Comparison of ENCODE assay signal across 1 cellular context in the genomic region with DNA sequence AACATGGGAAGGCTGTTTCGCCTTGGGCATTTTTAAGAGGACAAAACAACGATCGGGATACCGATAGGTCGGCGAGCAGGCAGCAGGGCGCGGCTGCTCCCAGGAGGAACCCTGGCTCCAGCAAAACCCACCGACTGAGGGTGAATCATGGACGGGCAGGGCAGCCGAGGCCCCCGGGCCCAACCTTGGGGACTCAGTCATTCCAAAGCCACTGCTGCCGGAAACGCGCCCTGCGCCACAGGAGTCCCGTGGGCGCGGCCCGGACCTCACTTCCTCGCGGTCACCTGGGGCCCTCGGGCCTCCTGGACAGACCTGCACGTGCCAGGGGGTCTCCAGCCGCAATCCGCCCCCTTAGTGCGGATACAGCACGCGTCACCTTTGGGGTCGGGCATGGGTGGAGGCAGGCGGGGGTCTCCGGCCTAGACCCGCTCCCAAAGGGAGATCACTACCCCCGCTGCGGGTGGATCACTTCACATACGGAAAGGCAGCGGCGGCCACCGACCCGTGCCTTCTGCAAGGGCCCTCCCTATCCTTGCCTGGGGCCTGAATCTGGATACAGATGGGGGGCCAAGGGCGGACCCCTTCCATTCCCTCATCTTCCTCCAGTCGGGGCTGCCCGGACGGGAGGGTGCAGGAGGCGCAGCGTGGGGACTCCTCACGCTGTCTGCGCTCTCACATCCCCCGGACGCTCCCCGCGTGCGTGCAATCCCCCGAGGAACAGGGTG.
TF ChIP-seq lines count a peak whose summit lies in the region.

No MANE protein-coding gene starts in this region.

TF ChIP-seq in HepG2, 621 proteins besides CTCF, POLR2A, EP300 and RAD21 (continued from another document):
- TF ChIP-seq, protein P1, sequence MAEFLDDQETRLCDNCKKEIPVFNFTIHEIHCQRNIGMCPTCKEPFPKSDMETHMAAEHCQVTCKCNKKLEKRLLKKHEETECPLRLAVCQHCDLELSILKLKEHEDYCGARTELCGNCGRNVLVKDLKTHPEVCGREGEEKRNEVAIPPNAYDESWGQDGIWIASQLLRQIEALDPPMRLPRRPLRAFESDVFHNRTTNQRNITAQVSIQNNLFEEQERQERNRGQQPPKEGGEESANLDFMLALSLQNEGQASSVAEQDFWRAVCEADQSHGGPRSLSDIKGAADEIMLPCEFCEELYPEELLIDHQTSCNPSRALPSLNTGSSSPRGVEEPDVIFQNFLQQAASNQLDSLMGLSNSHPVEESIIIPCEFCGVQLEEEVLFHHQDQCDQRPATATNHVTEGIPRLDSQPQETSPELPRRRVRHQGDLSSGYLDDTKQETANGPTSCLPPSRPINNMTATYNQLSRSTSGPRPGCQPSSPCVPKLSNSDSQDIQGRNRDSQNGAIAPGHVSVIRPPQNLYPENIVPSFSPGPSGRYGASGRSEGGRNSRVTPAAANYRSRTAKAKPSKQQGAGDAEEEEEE (CRISPR knock-in tag; IDR thresholded peaks at IDR 0.05; ENCODE audit: borderline replicate concordance): no peak
- TF ChIP-seq, protein P2, sequence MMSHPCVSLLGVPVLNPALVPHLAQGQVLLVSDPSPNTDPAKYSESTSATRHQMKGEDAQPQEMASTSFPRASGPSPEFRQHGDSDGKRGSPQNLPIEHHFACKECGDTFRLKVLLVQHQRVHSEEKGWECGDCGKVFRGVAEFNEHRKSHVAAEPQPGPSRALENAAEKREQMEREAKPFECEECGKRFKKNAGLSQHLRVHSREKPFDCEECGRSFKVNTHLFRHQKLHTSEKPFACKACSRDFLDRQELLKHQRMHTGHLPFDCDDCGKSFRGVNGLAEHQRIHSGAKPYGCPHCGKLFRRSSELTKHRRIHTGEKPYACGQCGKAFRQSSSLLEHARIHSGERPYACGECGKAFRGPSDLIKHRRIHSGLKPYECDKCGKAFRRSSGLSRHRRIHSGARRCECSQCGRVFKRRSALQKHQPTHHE (CRISPR knock-in tag; IDR thresholded peaks at IDR 0.05; ENCODE audit: borderline replicate concordance): peak; percentile 89
- TF ChIP-seq JARID2 (CRISPR knock-in tag; IDR thresholded peaks at IDR 0.05; ENCODE audit: insufficient replicate concordance): no peak
- TF ChIP-seq, protein P3, sequence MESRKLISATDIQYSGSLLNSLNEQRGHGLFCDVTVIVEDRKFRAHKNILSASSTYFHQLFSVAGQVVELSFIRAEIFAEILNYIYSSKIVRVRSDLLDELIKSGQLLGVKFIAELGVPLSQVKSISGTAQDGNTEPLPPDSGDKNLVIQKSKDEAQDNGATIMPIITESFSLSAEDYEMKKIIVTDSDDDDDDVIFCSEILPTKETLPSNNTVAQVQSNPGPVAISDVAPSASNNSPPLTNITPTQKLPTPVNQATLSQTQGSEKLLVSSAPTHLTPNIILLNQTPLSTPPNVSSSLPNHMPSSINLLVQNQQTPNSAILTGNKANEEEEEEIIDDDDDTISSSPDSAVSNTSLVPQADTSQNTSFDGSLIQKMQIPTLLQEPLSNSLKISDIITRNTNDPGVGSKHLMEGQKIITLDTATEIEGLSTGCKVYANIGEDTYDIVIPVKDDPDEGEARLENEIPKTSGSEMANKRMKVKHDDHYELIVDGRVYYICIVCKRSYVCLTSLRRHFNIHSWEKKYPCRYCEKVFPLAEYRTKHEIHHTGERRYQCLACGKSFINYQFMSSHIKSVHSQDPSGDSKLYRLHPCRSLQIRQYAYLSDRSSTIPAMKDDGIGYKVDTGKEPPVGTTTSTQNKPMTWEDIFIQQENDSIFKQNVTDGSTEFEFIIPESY (CRISPR knock-in tag; IDR thresholded peaks at IDR 0.05): no peak
- no peak for TF ChIP-seq ZNF780A (CRISPR knock-in tag; IDR thresholded peaks at IDR 0.05)
- peak; percentile 34; the same call in 1 of the 2 replicates for TF ChIP-seq ELF1 (CRISPR knock-in tag; IDR thresholded peaks at IDR 0.05)
TF ChIP-seq in HepG2: peak in this region for 149.
